ENCODE assay signal across 21 cellular contexts in genomic region chr1:216498277-216498676, GRCh38.
DNase-seq lines count a peak whose midpoint lies in the region; ATAC-seq, FAIRE-seq and TF ChIP-seq lines count a peak whose summit lies in the region.
"Had no signal": no experiment of that assay in that cellular context is flagged by ENCODE, and none has a peak within 500 bp of the region (broad histone marks: within the 10 kb centered on the region; RNA-seq: fewer than 3 reads in every experiment).

No MANE protein-coding gene starts in this region.

- peaks cover 0 to 5% (median 2%) of the 10 kb centered on the region in 7 donors for H3K9me3 Mint-ChIP-seq in CD14-positive monocyte

- H3K4me3 ChIP-seq in A549 (no peak overlapping the region), choroid plexus epithelial cell (ENCODE audit: low read depth, low read length) (no peak overlapping the region)
- H3K4me3 ChIP-seq: BLaER1 treated with 17β-estradiol and CSF1 and Interleukin-3, amounts not matched to agents 10 nM and 100 nM; GM12878; GM23248 had no signal

- peaks cover 6% of the 10 kb centered on the region; the same call in 2 of the 3 replicates for H3K4me1 ChIP-seq in A549
- H3K4me1 ChIP-seq: BLaER1 treated with 17β-estradiol and CSF1 and Interleukin-3, amounts not matched to agents 10 nM and 100 nM had no signal

- no peaks in the 10 kb centered on the region for H3K27me3 Mint-ChIP-seq in CD14-positive monocyte (ENCODE audit: low read depth in 3 of 3)
- H3K27me3 Mint-ChIP-seq: CD4-positive, alpha-beta memory T cell had no signal

- CTCF ChIA-PET in A549 (lab: Yijun Ruan, JAX): interaction anchor here (0.7 kb wide), 1 partner anchor 45 kb away, joined by 3 read pairs; no protein-coding TSS in a partner anchor

- WGBS in A549 (ENCODE audit: missing lambda C conversion rate): 22% methylated on average over 2 of the region's 2 CpGs

- no peak for TF ChIP-seq EP300 in A549 (IDR thresholded peaks at IDR 0.05)

- no peak for TF ChIP-seq POLR2A in A549 (IDR thresholded peaks at IDR 0.05; ENCODE audit: low read length)

- no peaks in the 10 kb centered on the region for H3K9me3 ChIP-seq in A549
- H3K9me3 ChIP-seq: BE2C; BLaER1 treated with 17β-estradiol and CSF1 and Interleukin-3, amounts not matched to agents 10 nM and 100 nM had no signal

- DNase-seq in A549 (ENCODE audit: low read depth in 1 of 2, low spot score in 1 of 2) (no peak), EH (ENCODE audit: low read depth) (peak; percentile 3), choroid plexus epithelial cell (ENCODE audit: low read depth) (peak; percentile 9), renal cortical epithelial cell (ENCODE audit: low read depth) (peak; percentile 3), CD14-positive monocyte (ENCODE audit: low spot score) (no peak), SKM-1 (lab: John Stamatoyannopoulos, UW; ENCODE audit: unreplicated experiment) (no peak)
- DNase-seq: AML-193; Calu3; CD4-positive, alpha-beta memory T cell; COR-L47; DMS53; DMS79 treated with DMSO at 0.1 percent for 48 hours; GDM1; GM23248; H7; HCEC 1CT had no signal

- intact Hi-C loops in CD14-positive monocyte (cut with micrococcal nuclease): no loop called here

- FAIRE-seq in A549 (lab: Jason Lieb, UNC): no peak
- FAIRE-seq: GM12878, GM18507, H1 had no signal

- no peaks in the 10 kb centered on the region for H3K36me3 Mint-ChIP-seq in CD14-positive monocyte
- H3K36me3 Mint-ChIP-seq: CD4-positive, alpha-beta memory T cell had no signal

- POLR2A ChIA-PET in A549 (lab: Yijun Ruan, JAX): no interaction called here

- no peaks in the 10 kb centered on the region for H3K4me1 Mint-ChIP-seq in CD14-positive monocyte
- H3K4me1 Mint-ChIP-seq: CD4-positive, alpha-beta memory T cell had no signal

- no peak overlapping the region for H3K27ac ChIP-seq in A549
- H3K27ac ChIP-seq: BLaER1 treated with 17β-estradiol and CSF1 and Interleukin-3, amounts not matched to agents 10 nM and 100 nM; GM23248 had no signal

- no peak overlapping the region for H3K4me3 Mint-ChIP-seq in CD14-positive monocyte
- H3K4me3 Mint-ChIP-seq: CD4-positive, alpha-beta memory T cell had no signal

- ATAC-seq in A549: no peak
- ATAC-seq: GM12878 had no signal

- TF ChIP-seq CTCF in A549 (IDR thresholded peaks at IDR 0.05) (no peak), choroid plexus epithelial cell (conservative IDR thresholded peaks at IDR 0.05; ENCODE audit: low read depth, low read length) (no peak), CD14-positive monocyte (IDR thresholded peaks at IDR 0.05) (no peak)

- H3K4me2 ChIP-seq in A549: no peak overlapping the region
- H3K4me2 ChIP-seq: BLaER1 treated with 17β-estradiol and CSF1 and Interleukin-3, amounts not matched to agents 10 nM and 100 nM had no signal

- no peak for TF ChIP-seq RAD21 in A549 (conservative IDR thresholded peaks at IDR 0.05 in 1 of 2, IDR thresholded peaks at IDR 0.05 in 1 of 2)

- H3K27ac Mint-ChIP-seq in CD14-positive monocyte: no peak overlapping the region

TF ChIP-seq in A549, 52 proteins besides CTCF, POLR2A, EP300 and RAD21:
- TF ChIP-seq MAFK (IDR thresholded peaks at IDR 0.05; ENCODE audit: partially characterized antibody): peak; percentile 62
- no peak for TF ChIP-seq EHMT2 (IDR thresholded peaks at IDR 0.05; ENCODE audit: low read depth)

Comparison
In these comparisons a context has a peak if more than half of its experiments do, and no peak if none do; other contexts are left out.
1. DNase-seq: peak in EH (single experiment), choroid plexus epithelial cell (single experiment) and renal cortical epithelial cell (single experiment); none in A549 (0 of 2), CD14-positive monocyte (single experiment) and SKM-1 (single experiment).